Comparison of ENCODE assay signal across 13 cellular contexts in genomic region chr2:12318427-12319057, GRCh38.
DNase-seq lines count a peak whose midpoint lies in the region; ATAC-seq and TF ChIP-seq lines count a peak whose summit lies in the region.
"Had no signal": no experiment of that assay in that cellular context is flagged by ENCODE, and none has a peak within 500 bp of the region (broad histone marks: within the 10 kb centered on the region; RNA-seq: fewer than 3 reads in every experiment).

No MANE protein-coding gene starts in this region.

- H3K27me3 ChIP-seq in foreskin keratinocyte, result no peaks in the 10 kb centered on the region
- H3K27me3 ChIP-seq in skeletal muscle tissue (ENCODE audit: control insufficient read depth in 3 of 3, insufficient read depth in 3 of 3, low read length in 3 of 3), result no peaks in the 10 kb centered on the region
- no peaks in the 10 kb centered on the region for H3K27me3 ChIP-seq in MM.1S (replicated peaks; ENCODE audit: insufficient read depth, low read length)

- H3K36me3 ChIP-seq in skeletal muscle tissue (ENCODE audit: control insufficient read depth in 3 of 3, insufficient read depth in 3 of 3, low read length in 3 of 3), result no peaks in the 10 kb centered on the region
- H3K36me3 ChIP-seq in MM.1S (replicated peaks; ENCODE audit: insufficient read depth, low read length), result no peaks in the 10 kb centered on the region

- H3K9me2 ChIP-seq in MM.1S (replicated peaks; ENCODE audit: insufficient read depth, low read length), result no peaks in the 10 kb centered on the region

- intact Hi-C loops in natural killer cell (cut with micrococcal nuclease), result loop anchor here (10.0 kb wide), 1 partner anchor 454 kb away; no protein-coding TSS in a partner anchor

- peaks cover 47 to 83% of the 10 kb centered on the region in 2 donors for H3K27me3 Mint-ChIP-seq in natural killer cell (ENCODE audit: low read depth in 2 of 2)

- ATAC-seq in foreskin keratinocyte, result peak; percentile 81
- no peak for ATAC-seq in natural killer cell
- ATAC-seq: GM23338 had no signal

- no peak overlapping the region for H3K27ac Mint-ChIP-seq in natural killer cell
- H3K27ac Mint-ChIP-seq: GM23338; T-helper 1 cell treated with Interleukin-12 subunit alpha and Interleukin-12 subunit beta and Interleukin-4 antibody, amounts not matched to agents 30 μg/mL and 1 μg/mL, for 36 hours had no signal

- DNase-seq in GM04503 (ENCODE audit: low read depth) (peak; percentile 91), T1000 (lab: John Stamatoyannopoulos, UW) (peak; percentile 63), foreskin keratinocyte (peak; percentile 94 to 97), GM13976 (ENCODE audit: low spot score) (no peak), natural killer cell (no peak), MM.1S (no peak)
- DNase-seq in activated CD8-positive, alpha-beta memory T cell treated with anti-CD3 and anti-CD28 coated beads for 24 hours, result no peak
- DNase-seq: activated T-cell treated with anti-CD3 and anti-CD28 coated beads, Interleukin-2, amount 50 U/mL, for 48 hours; effector memory CD4-positive, alpha-beta T cell; NCI-H1694 had no signal

- no peak overlapping the region for H3K4me2 ChIP-seq in MM.1S (ENCODE audit: low read depth, low read length)
- H3K4me2 ChIP-seq: GM23338 had no signal

- H3K27ac ChIP-seq in foreskin keratinocyte (peak overlapping the region; percentile 89), skeletal muscle tissue (ENCODE audit: low read depth, low read length) (peak overlapping the region; percentile 11), MM.1S (ENCODE audit: low read length) (no peak overlapping the region)

- no peak overlapping the region for H3K4me3 ChIP-seq in skeletal muscle tissue (ENCODE audit: low read length in 3 of 3)
- H3K4me3 ChIP-seq in MM.1S (ENCODE audit: low read length), result no peak overlapping the region
- H3K4me3 ChIP-seq: GM23338 had no signal

- no peaks in the 10 kb centered on the region for H3K79me2 ChIP-seq in MM.1S (ENCODE audit: low read length)

- in situ Hi-C loops in GM13976 (cut with MboI; ENCODE audit: low sequenced_read_pairs, unreplicated experiment), result no loop called here

- H4K20me1 ChIP-seq in MM.1S (ENCODE audit: insufficient read depth, low read length), result no peaks in the 10 kb centered on the region

- H3K36me3 Mint-ChIP-seq in natural killer cell, result no peaks in the 10 kb centered on the region

- no peaks in the 10 kb centered on the region for H3F3A ChIP-seq in MM.1S (ENCODE audit: insufficient read depth, low read length)

- H2AFZ ChIP-seq in MM.1S (ENCODE audit: low read length), result no peak overlapping the region
- H2AFZ ChIP-seq: GM23338 had no signal

- H3K4me1 ChIP-seq in foreskin keratinocyte, result peaks cover 30% of the 10 kb centered on the region
- H3K4me1 ChIP-seq in skeletal muscle tissue (ENCODE audit: control insufficient read depth in 3 of 3, insufficient read depth in 3 of 3, low read length in 3 of 3), result peaks cover 4 to 7% (median 6%) of the 10 kb centered on the region in 3 donors
- H3K4me1 ChIP-seq in MM.1S (ENCODE audit: low read length), result no peaks in the 10 kb centered on the region

- H3K9me3 Mint-ChIP-seq in natural killer cell, result no peaks in the 10 kb centered on the region
- H3K9me3 Mint-ChIP-seq: GM23338; T-helper 1 cell treated with Interleukin-12 subunit alpha and Interleukin-12 subunit beta and Interleukin-4 antibody, amounts not matched to agents 30 μg/mL and 1 μg/mL, for 36 hours had no signal

- H3K4me1 Mint-ChIP-seq in natural killer cell, result peaks cover 35 to 43% of the 10 kb centered on the region in 2 donors

- H3K9me3 ChIP-seq in skeletal muscle tissue (ENCODE audit: control insufficient read depth in 3 of 3, low read length in 3 of 3) (no peaks in the 10 kb centered on the region), MM.1S (replicated peaks; ENCODE audit: insufficient read depth, low read length) (no peaks in the 10 kb centered on the region)

- H3K4me3 Mint-ChIP-seq in natural killer cell, result no peak overlapping the region
- H3K4me3 Mint-ChIP-seq: GM23338; T-helper 1 cell treated with Interleukin-12 subunit alpha and Interleukin-12 subunit beta and Interleukin-4 antibody, amounts not matched to agents 30 μg/mL and 1 μg/mL, for 36 hours had no signal

- H3K9ac ChIP-seq in skeletal muscle tissue (ENCODE audit: low read depth in 1 of 3, low read length in 3 of 3), result no peak overlapping the region
- no peak overlapping the region for H3K9ac ChIP-seq in MM.1S (ENCODE audit: low read length)

- TF ChIP-seq CTCF in foreskin keratinocyte (conservative IDR thresholded peaks at IDR 0.05) (no peak), GM13976 (IDR thresholded peaks at IDR 0.05; ENCODE audit: borderline replicate concordance, control extremely low read depth, extremely low read depth, insufficient read depth, missing control alignments) (no peak), natural killer cell (IDR thresholded peaks at IDR 0.05) (no peak), MM.1S (IDR thresholded peaks at IDR 0.05; ENCODE audit: low read length) (no peak)

Comparison
In these comparisons a context has a peak if more than half of its experiments do, and no peak if none do; other contexts are left out.
1. DNase-seq: peak in GM04503 (single experiment), T1000 (single experiment) and foreskin keratinocyte (2 of 2); none in GM13976 (single experiment), natural killer cell (single experiment), MM.1S (single experiment) and activated CD8-positive, alpha-beta memory T cell treated with anti-CD3 and anti-CD28 coated beads for 24 hours (single experiment).